In the genomic region with DNA sequence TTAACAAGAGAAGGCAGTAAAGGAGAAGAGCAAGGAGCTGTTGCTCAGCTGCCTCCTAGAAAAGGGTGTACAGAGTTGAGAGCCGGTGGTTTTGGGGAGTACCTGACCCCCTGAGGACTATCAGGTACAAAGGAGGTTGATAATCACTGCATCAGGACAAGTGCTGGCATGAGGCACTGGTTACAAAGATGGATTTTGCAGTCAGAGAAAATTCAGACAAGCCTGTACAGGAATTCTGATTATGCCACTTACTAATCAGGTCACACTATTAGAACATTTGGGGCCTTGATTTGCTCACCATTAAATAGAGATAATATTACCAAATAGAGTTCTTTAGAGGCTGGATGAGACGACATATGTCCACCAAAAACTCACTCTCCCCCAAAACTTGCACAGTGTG, we compare ENCODE assay signal across 17 cellular contexts.
DNase-seq lines count a peak whose midpoint lies in the region; TF ChIP-seq lines count a peak whose summit lies in the region.
"Had no signal": no experiment of that assay in that cellular context is flagged by ENCODE, and none has a peak within 500 bp of the region (broad histone marks: within the 10 kb centered on the region; RNA-seq: fewer than 3 reads in every experiment).

No MANE protein-coding gene starts in this region.

- H3K9ac ChIP-seq in Loucy (ENCODE audit: low read depth, low read length, poor library complexity, severe bottlenecking) (no peak overlapping the region), neural progenitor cell (no peak overlapping the region)

- H3K36me3 Mint-ChIP-seq in neural progenitor cell: no peaks in the 10 kb centered on the region
- H3K36me3 Mint-ChIP-seq: CD14-positive monocyte; CD4-positive, alpha-beta memory T cell had no signal

- H3K4me2 ChIP-seq in Loucy (ENCODE audit: low read depth, low read length, poor library complexity, severe bottlenecking): peak overlapping the region; percentile 7
- H3K4me2 ChIP-seq in neural progenitor cell: no peak overlapping the region

- H4K20me1 ChIP-seq in Loucy (ENCODE audit: insufficient read depth, low read length, poor library complexity, severe bottlenecking) (no peaks in the 10 kb centered on the region), neural progenitor cell (ENCODE audit: low read depth) (no peaks in the 10 kb centered on the region)

- TF ChIP-seq POLR2A in uterus (IDR thresholded peaks at IDR 0.05): no peak

- H3K27me3 ChIP-seq in Loucy (ENCODE audit: insufficient read depth, low read length, poor library complexity, severe bottlenecking) (no peaks in the 10 kb centered on the region), neural progenitor cell (no peaks in the 10 kb centered on the region), uterus (no peaks in the 10 kb centered on the region)
- H3K27me3 ChIP-seq: BE2C had no signal

- no peak overlapping the region for H3K4me3 Mint-ChIP-seq in neural progenitor cell
- H3K4me3 Mint-ChIP-seq: CD14-positive monocyte; CD4-positive, alpha-beta memory T cell; HFFc6 had no signal

- H3K27me3 Mint-ChIP-seq in neural progenitor cell (ENCODE audit: insufficient read depth, low read depth): peaks cover 5% of the 10 kb centered on the region

- H3K4me3 ChIP-seq in Loucy (ENCODE audit: low read length, poor library complexity, severe bottlenecking) (no peak overlapping the region), neural progenitor cell (no peak overlapping the region), uterus (no peak overlapping the region)

- peak overlapping the region; percentile 17 for H3K27ac Mint-ChIP-seq in neural progenitor cell
- H3K27ac Mint-ChIP-seq: CD14-positive monocyte; CD4-positive, alpha-beta memory T cell; HFFc6 had no signal

- H3K4me1 ChIP-seq in Loucy (ENCODE audit: insufficient read depth, low read length, poor library complexity, severe bottlenecking): peaks cover 22% of the 10 kb centered on the region
- peaks cover 11% of the 10 kb centered on the region for H3K4me1 ChIP-seq in neural progenitor cell
- H3K4me1 ChIP-seq in uterus: no peaks in the 10 kb centered on the region
- H3K4me1 ChIP-seq: BE2C had no signal

- peaks cover 33% of the 10 kb centered on the region for H3K4me1 Mint-ChIP-seq in neural progenitor cell
- H3K4me1 Mint-ChIP-seq: CD14-positive monocyte; CD4-positive, alpha-beta memory T cell had no signal

- peak; percentile 8 for DNase-seq in epithelial cell of prostate (ENCODE audit: low read depth, low spot score)
- no peak for DNase-seq in neural progenitor cell (ENCODE audit: low spot score)
- DNase-seq in uterus: no peak
- no peak for DNase-seq in DMS53 (lab: John Stamatoyannopoulos, UW)
- no peak for DNase-seq in globus pallidus (ENCODE audit: low spot score)
- DNase-seq: ACHN; BE2C; CD4-positive, alpha-beta memory T cell; DMS153; DMS79 treated with DMSO at 0.1 percent for 48 hours; GF-D8; GOT3; H7; HFFc6 had no signal

- intact Hi-C loops in uterus (cut with DNase I; ENCODE audit: low total_unique reads): no loop called here

- no peaks in the 10 kb centered on the region for H3K36me3 ChIP-seq in Loucy (ENCODE audit: insufficient read depth, low read length)
- H3K36me3 ChIP-seq in neural progenitor cell: no peaks in the 10 kb centered on the region
- no peaks in the 10 kb centered on the region for H3K36me3 ChIP-seq in uterus
- H3K36me3 ChIP-seq: BE2C had no signal

- H3K9me3 ChIP-seq in Loucy (ENCODE audit: insufficient read depth, low read depth, low read length): no peaks in the 10 kb centered on the region
- H3K9me3 ChIP-seq in neural progenitor cell (ENCODE audit: low read depth): no peaks in the 10 kb centered on the region
- H3K9me3 ChIP-seq in uterus: no peaks in the 10 kb centered on the region
- H3K9me3 ChIP-seq: BE2C had no signal

- H2AFZ ChIP-seq in Loucy (ENCODE audit: low read length) (no peak overlapping the region), neural progenitor cell (replicated peaks) (no peak overlapping the region)

- no peak overlapping the region for H3K27ac ChIP-seq in epithelial cell of prostate
- H3K27ac ChIP-seq in neural progenitor cell: no peak overlapping the region
- no peak overlapping the region for H3K27ac ChIP-seq in uterus
- H3K27ac ChIP-seq: HL-60 had no signal

- no peaks in the 10 kb centered on the region for H3F3A ChIP-seq in Loucy (ENCODE audit: low read depth)
- H3F3A ChIP-seq in neural progenitor cell (ENCODE audit: low read depth): no peaks in the 10 kb centered on the region

- TF ChIP-seq CTCF in Loucy (conservative IDR thresholded peaks at IDR 0.05; ENCODE audit: low read length) (no peak), neural progenitor cell (IDR thresholded peaks at IDR 0.05) (no peak), uterus (IDR thresholded peaks at IDR 0.05) (no peak)

- H3K79me2 ChIP-seq in Loucy (ENCODE audit: insufficient read depth, low read length): no peaks in the 10 kb centered on the region
- no peaks in the 10 kb centered on the region for H3K79me2 ChIP-seq in neural progenitor cell (ENCODE audit: low read depth)

- H3K9me3 Mint-ChIP-seq in neural progenitor cell: peaks cover 2% of the 10 kb centered on the region
- H3K9me3 Mint-ChIP-seq: CD4-positive, alpha-beta memory T cell had no signal

- H3K9me2 ChIP-seq in Loucy (replicated peaks; ENCODE audit: low read depth, low read length): no peaks in the 10 kb centered on the region
